1 cellular context compared by ENCODE assay signal in genomic region chr5:38888023-38888422, GRCh38.
TF ChIP-seq lines count a peak whose summit lies in the region.

No MANE protein-coding gene starts in this region.

TF ChIP-seq in WTC11, 78 proteins besides CTCF, POLR2A, EP300 and RAD21 (continued from another document):
- TF ChIP-seq AFF4 (CRISPR knock-in tag; IDR thresholded peaks at IDR 0.05; ENCODE audit: borderline replicate concordance) (no peak), ZNF121 (CRISPR knock-in tag; IDR thresholded peaks at IDR 0.05) (no peak), ZNF423 (CRISPR knock-in tag; IDR thresholded peaks at IDR 0.05) (no peak), ZNF512 (CRISPR knock-in tag; IDR thresholded peaks at IDR 0.05; ENCODE audit: borderline replicate concordance) (no peak), ZNF281 (CRISPR knock-in tag; IDR thresholded peaks at IDR 0.05) (no peak), USF2 (CRISPR knock-in tag; IDR thresholded peaks at IDR 0.05) (peak; percentile 23; the same call in 1 of the 2 replicates), ZNF317 (CRISPR knock-in tag; IDR thresholded peaks at IDR 0.05; ENCODE audit: borderline replicate concordance, low read depth) (no peak), NR1H2 (CRISPR knock-in tag; IDR thresholded peaks at IDR 0.05) (no peak), SP1 (CRISPR knock-in tag; conservative IDR thresholded peaks at IDR 0.05) (no peak), IRF1 (CRISPR knock-in tag; IDR thresholded peaks at IDR 0.05) (no peak), ZNF425 (CRISPR knock-in tag; conservative IDR thresholded peaks at IDR 0.05) (no peak), MAX (CRISPR knock-in tag; IDR thresholded peaks at IDR 0.05) (peak; percentile 58; the same call in 1 of the 2 replicates), ERG (CRISPR knock-in tag; IDR thresholded peaks at IDR 0.05) (no peak)
